Comparison of ENCODE assay signal across 15 cellular contexts in genomic region chr20:9172908-9173307, GRCh38.
DNase-seq lines count a peak whose midpoint lies in the region; TF ChIP-seq lines count a peak whose summit lies in the region.
"Had no signal": no experiment of that assay in that cellular context is flagged by ENCODE, and none has a peak within 500 bp of the region (broad histone marks: within the 10 kb centered on the region; RNA-seq: fewer than 3 reads in every experiment).

No MANE protein-coding gene starts in this region.

- POLR2A ChIA-PET in MCF 10A (lab: Yijun Ruan, JAX) (no interaction called here), SK-N-SH (lab: Yijun Ruan, JAX) (no interaction called here)

- no peaks in the 10 kb centered on the region for H3K36me3 Mint-ChIP-seq in MCF 10A (ENCODE audit: insufficient read depth, unreplicated experiment)

- no peaks in the 10 kb centered on the region for H3K9me3 ChIP-seq in mammary epithelial cell (replicated peaks; ENCODE audit: insufficient read depth, low read length)
- no peaks in the 10 kb centered on the region for H3K9me3 ChIP-seq in SK-N-SH
- peaks cover 3% of the 10 kb centered on the region for H3K9me3 ChIP-seq in Karpas-422 (ENCODE audit: low read length)
- H3K9me3 ChIP-seq: psoas muscle had no signal

- H3K27ac ChIP-seq in mammary epithelial cell (ENCODE audit: insufficient read depth, low read depth, low read length) (no peak overlapping the region), SK-N-SH (ENCODE audit: low read depth in 2 of 2, low read length in 1 of 2) (no peak overlapping the region), Karpas-422 (ENCODE audit: low read length) (no peak overlapping the region)
- H3K27ac ChIP-seq: psoas muscle, RWPE1, VCaP had no signal

- H3K9me3 Mint-ChIP-seq in MCF 10A (ENCODE audit: unreplicated experiment): no peaks in the 10 kb centered on the region

- H3K9ac ChIP-seq in mammary epithelial cell (ENCODE audit: insufficient read depth, low read length) (no peak overlapping the region), SK-N-SH (no peak overlapping the region), Karpas-422 (ENCODE audit: low read length) (no peak overlapping the region)

- no peaks in the 10 kb centered on the region for H3K4me1 Mint-ChIP-seq in MCF 10A (ENCODE audit: insufficient read depth, unreplicated experiment)

- DNase-seq in MCF 10A (ENCODE audit: unreplicated experiment): peak; percentile 18
- DNase-seq in mammary epithelial cell: no peak
- DNase-seq in SK-N-SH: no peak
- DNase-seq in fibroblast of the aortic adventitia (ENCODE audit: low read depth): peak; percentile 22
- DNase-seq in stromal cell of bone marrow (ENCODE audit: low read depth): peak; percentile 12
- no peak for DNase-seq in DMS114 treated with DMSO at 0.1 percent for 48 hours (lab: John Stamatoyannopoulos, UW; ENCODE audit: unreplicated experiment)
- no peak for DNase-seq in GM10266 (ENCODE audit: extremely low spot score)
- DNase-seq in Karpas-422: no peak
- DNase-seq: ACHN; activated T-cell treated with anti-CD3 and anti-CD28 coated beads, Interleukin-2, amount 50 U/mL, for 48 hours; caudate nucleus; psoas muscle; stimulated activated CD4-positive, alpha-beta T cell treated with anti-CD3 and anti-CD28 coated beads, Interleukin-4, amount 100 ng/mL, for 24 hours had no signal

- H3K27ac Mint-ChIP-seq in MCF 10A (ENCODE audit: low read depth, unreplicated experiment): no peak overlapping the region

- intact Hi-C loops in MCF 10A (cut with micrococcal nuclease) (loop anchor here (10.0 kb wide), 1 partner anchor 318 kb away; no protein-coding TSS in a partner anchor), mammary epithelial cell (cut with micrococcal nuclease) (no loop called here)

- no peak overlapping the region for H3K4me3 ChIP-seq in mammary epithelial cell (replicated peaks in 1 of 3; ENCODE audit: insufficient read depth in 1 of 3, low read depth in 2 of 3, low read length in 3 of 3)
- no peak overlapping the region for H3K4me3 ChIP-seq in SK-N-SH (ENCODE audit: low read depth in 2 of 2, low read length in 1 of 2)
- H3K4me3 ChIP-seq in fibroblast of the aortic adventitia (ENCODE audit: low read depth, low read length): no peak overlapping the region
- H3K4me3 ChIP-seq in Karpas-422 (ENCODE audit: low read length): no peak overlapping the region
- H3K4me3 ChIP-seq: psoas muscle had no signal

- H3K9me2 ChIP-seq in SK-N-SH: no peaks in the 10 kb centered on the region
- no peaks in the 10 kb centered on the region for H3K9me2 ChIP-seq in Karpas-422 (replicated peaks; ENCODE audit: insufficient read depth, low read length)

- H3K79me2 ChIP-seq in mammary epithelial cell (ENCODE audit: insufficient read depth, low read length): no peaks in the 10 kb centered on the region
- no peaks in the 10 kb centered on the region for H3K79me2 ChIP-seq in SK-N-SH (ENCODE audit: insufficient read depth)
- H3K79me2 ChIP-seq in Karpas-422 (ENCODE audit: low read length): no peaks in the 10 kb centered on the region

- CTCF ChIA-PET in MCF 10A (lab: Yijun Ruan, JAX): interaction anchor here (0.6 to 3.8 kb wide), 3 partner anchors 184 to 319 kb away, joined by 3 to 12 read pairs (median 5); no protein-coding TSS in a partner anchor
- CTCF ChIA-PET in mammary epithelial cell (lab: Charles Lee; ENCODE audit: low non-redundant PET): no interaction called here
- CTCF ChIA-PET in SK-N-SH (lab: Yijun Ruan, JAX): interaction anchor here (0.9 to 1.1 kb wide), 2 partner anchors 38 to 319 kb away, joined by 3 read pairs; no protein-coding TSS in a partner anchor

- TF ChIP-seq CTCF in MCF 10A (IDR thresholded peaks at IDR 0.05; ENCODE audit: unreplicated experiment) (no peak), mammary epithelial cell (conservative IDR thresholded peaks at IDR 0.05 in 1 of 2, IDR thresholded peaks at IDR 0.05 in 1 of 2; ENCODE audit: extremely low read depth in 1 of 2, insufficient read depth in 1 of 2, low read depth in 1 of 2, low read length in 2 of 2) (peak in 1 of 2 donors; percentile 54), SK-N-SH (IDR thresholded peaks at IDR 0.05) (peak; percentile 35; the same call in 1 of the 2 replicates), fibroblast of the aortic adventitia (IDR thresholded peaks at IDR 0.05; ENCODE audit: insufficient read depth, low read length) (peak; percentile 37), GM10266 (IDR thresholded peaks at IDR 0.05; ENCODE audit: control insufficient read depth, insufficient read depth, low read depth, missing control alignments) (no peak)

- no peak overlapping the region for H3K4me2 ChIP-seq in mammary epithelial cell (ENCODE audit: insufficient read depth, low read depth, low read length)
- H3K4me2 ChIP-seq in SK-N-SH: no peak overlapping the region
- no peak overlapping the region for H3K4me2 ChIP-seq in Karpas-422 (ENCODE audit: low read depth, low read length, poor library complexity, severe bottlenecking)

- TF ChIP-seq EP300 in SK-N-SH (IDR thresholded peaks at IDR 0.05; ENCODE audit: borderline replicate concordance in 1 of 2, low read depth in 1 of 2, low read length in 1 of 2): no peak

- in situ Hi-C loops in mammary epithelial cell (cut with MboI; ENCODE audit: low sequenced_read_pairs in 2 of 2): no loop called here

- no TSS peak for BruUV-seq in MCF 10A (replicated peaks; lab: Mats Ljungman, UMichigan)
- no TSS peak for BruUV-seq in mammary epithelial cell (replicated peaks; lab: Mats Ljungman, UMichigan)

- H3K27me3 ChIP-seq in mammary epithelial cell (ENCODE audit: insufficient read depth, low read length) (no peaks in the 10 kb centered on the region), SK-N-SH (ENCODE audit: insufficient read depth) (no peaks in the 10 kb centered on the region), Karpas-422 (ENCODE audit: low read length) (no peaks in the 10 kb centered on the region)

- H2AFZ ChIP-seq in mammary epithelial cell (ENCODE audit: low read depth, low read length) (no peak overlapping the region), SK-N-SH (ENCODE audit: low read depth) (no peak overlapping the region), Karpas-422 (ENCODE audit: low read length) (no peak overlapping the region)

- dilution Hi-C loops in mammary epithelial cell (cut with HindIII; ENCODE audit: low sequenced_read_pairs): no loop called here

- H3K4me1 ChIP-seq in mammary epithelial cell (ENCODE audit: insufficient read depth, low read length) (no peaks in the 10 kb centered on the region), SK-N-SH (ENCODE audit: control insufficient read depth in 1 of 2, insufficient read depth in 2 of 2, low read depth in 1 of 2, low read length in 1 of 2) (peaks cover 0 to 2% of the 10 kb centered on the region in 2 experiments; a peak in 2 of 4 replicates), Karpas-422 (ENCODE audit: low read length) (no peaks in the 10 kb centered on the region)
- H3K4me1 ChIP-seq: psoas muscle had no signal

- peak; percentile 58 for TF ChIP-seq RAD21 in SK-N-SH (IDR thresholded peaks at IDR 0.05; ENCODE audit: low read length)

- no peaks in the 10 kb centered on the region for H3F3A ChIP-seq in SK-N-SH (replicated peaks; ENCODE audit: insufficient read depth)

- 64% methylated on average over 2 of the region's 2 CpGs for WGBS in mammary epithelial cell (ENCODE audit: low coverage, missing lambda C conversion rate)
- 95% methylated on average over 2 of the region's 2 CpGs for WGBS in SK-N-SH (ENCODE audit: low lambda C conversion rate)

- no peaks in the 10 kb centered on the region for H3K27me3 Mint-ChIP-seq in MCF 10A (ENCODE audit: insufficient read depth, unreplicated experiment)

- no peak overlapping the region for H3K4me3 Mint-ChIP-seq in MCF 10A (ENCODE audit: unreplicated experiment)

- H3K36me3 ChIP-seq in mammary epithelial cell (ENCODE audit: insufficient read depth, low read length) (no peaks in the 10 kb centered on the region), SK-N-SH (replicated peaks in 1 of 2; ENCODE audit: control insufficient read depth in 1 of 2, insufficient read depth in 2 of 2, low read length in 1 of 2) (no peaks in the 10 kb centered on the region), Karpas-422 (ENCODE audit: insufficient read depth, low read length) (no peaks in the 10 kb centered on the region)

- H4K20me1 ChIP-seq in mammary epithelial cell (ENCODE audit: insufficient read depth, low read length): no peaks in the 10 kb centered on the region
- no peaks in the 10 kb centered on the region for H4K20me1 ChIP-seq in SK-N-SH (ENCODE audit: insufficient read depth)
- H4K20me1 ChIP-seq in Karpas-422 (ENCODE audit: insufficient read depth, low read depth, low read length): no peaks in the 10 kb centered on the region

TF ChIP-seq in SK-N-SH, 30 proteins besides CTCF, POLR2A, EP300 and RAD21:
- TF ChIP-seq SMC3 (IDR thresholded peaks at IDR 0.05; ENCODE audit: low read depth, low read length): peak; percentile 35; the same call in 1 of the 2 replicates
- no peak for TF ChIP-seq REST (IDR thresholded peaks at IDR 0.05; ENCODE audit: low read depth, low read length)

Comparison
In these comparisons a context has a peak if more than half of its experiments do, and no peak if none do; other contexts are left out.
1. DNase-seq: peak in MCF 10A (single experiment), fibroblast of the aortic adventitia (single experiment) and stromal cell of bone marrow (single experiment); none in mammary epithelial cell (single experiment), SK-N-SH (single experiment), DMS114 treated with DMSO at 0.1 percent for 48 hours (single experiment), GM10266 (single experiment) and Karpas-422 (single experiment).
2. CTCF ChIP-seq: peak in SK-N-SH (single experiment) and fibroblast of the aortic adventitia (single experiment); none in MCF 10A (single experiment) and GM10266 (single experiment).